In the genomic region with DNA sequence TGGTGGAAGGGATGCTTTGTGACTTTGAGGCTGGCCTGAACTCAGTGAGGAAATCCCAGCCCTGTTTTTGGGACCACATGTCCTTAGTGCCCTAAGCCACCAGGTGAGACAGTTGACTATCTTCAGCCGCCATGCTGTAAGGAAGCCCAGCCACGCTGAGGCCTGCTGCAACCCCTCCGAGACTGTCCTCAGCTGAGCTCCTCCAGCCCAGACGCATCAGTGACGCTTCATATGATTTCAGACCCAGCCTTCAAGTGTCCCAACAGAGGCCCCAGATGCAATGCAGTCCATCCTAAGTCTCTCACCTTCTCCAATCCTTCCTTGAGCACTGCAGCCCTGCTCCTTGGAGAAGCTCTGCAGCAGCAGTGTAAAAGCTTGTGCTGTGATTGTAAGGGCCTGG, we compare ENCODE assay signal across 23 cellular contexts.
"Had no signal": no experiment of that assay in that cellular context is flagged by ENCODE, and none has a peak within 500 bp of the region (broad histone marks: within the 10 kb centered on the region; RNA-seq: fewer than 3 reads in every experiment).

No MANE protein-coding gene starts in this region.

- H3K4me1 Mint-ChIP-seq: central memory CD8-positive, alpha-beta T cell; naive B cell had no signal

- ATAC-seq: activated naive CD4-positive, alpha-beta T cell treated with anti-CD3 and anti-CD28 coated beads, Interleukin-2, amount 50 U/mL, for 72 hours; heart left ventricle had no signal

- H3K27me3 ChIP-seq: body of pancreas, heart left ventricle, tibial nerve had no signal

- H3K4me3 Mint-ChIP-seq: activated CD4-positive, alpha-beta memory T cell treated with anti-CD3 and anti-CD28 coated beads for 36 hours; activated T-helper 1 cell treated with anti-CD3 and anti-CD28 coated beads, Interleukin-12 subunit alpha, Interleukin-12 subunit beta, Interleukin-2, Interleukin-4 antibody, amounts not matched to agents 30 ng/mL and 10 ng/mL and 1 ng/mL, durations not matched to agents 14 hours and 24 hours and 36 hours; central memory CD8-positive, alpha-beta T cell had no signal

- H3K27ac Mint-ChIP-seq: activated CD4-positive, alpha-beta memory T cell treated with anti-CD3 and anti-CD28 coated beads for 36 hours; activated T-helper 1 cell treated with anti-CD3 and anti-CD28 coated beads, Interleukin-12 subunit alpha, Interleukin-12 subunit beta, Interleukin-2, Interleukin-4 antibody, amounts not matched to agents 30 ng/mL and 10 ng/mL and 1 ng/mL, durations not matched to agents 14 hours and 24 hours and 36 hours had no signal

- H3K27me3 Mint-ChIP-seq: activated CD4-positive, alpha-beta memory T cell treated with anti-CD3 and anti-CD28 coated beads for 36 hours; central memory CD8-positive, alpha-beta T cell; naive B cell had no signal

- H3K27ac ChIP-seq: heart left ventricle, left ventricle myocardium inferior, tibial nerve, VCaP had no signal

- H3K4me3 ChIP-seq: body of pancreas, heart left ventricle, left ventricle myocardium inferior, mucosa of descending colon, tibial nerve had no signal

- FAIRE-seq: endometrium, frontal cortex, urothelium cell line had no signal

- DNase-seq: activated CD4-positive, alpha-beta memory T cell treated with anti-CD3 and anti-CD28 coated beads for 36 hours; activated CD4-positive, alpha-beta T cell treated with anti-CD3 and anti-CD28 coated beads for 1 hour; activated gamma-delta T cell treated with Interleukin-2 at 50 U/mL for 16 hours; activated T-cell treated with anti-CD3 and anti-CD28 coated beads for 4 hours; body of pancreas; cortex of kidney; heart left ventricle; kidney glomerular epithelial cell; left ventricle myocardium inferior; mucosa of descending colon; naive B cell; posterior cingulate gyrus; stimulated activated CD4-positive, alpha-beta T cell treated with anti-CD3 and anti-CD28 coated beads, Interleukin-2, amount 100 ng/mL, for 24 hours; stimulated activated naive CD4-positive, alpha-beta T cell treated with Interleukin-2 at 50 U/mL for 16 hours; substantia nigra had no signal

- H3K4me1 ChIP-seq: heart left ventricle, left ventricle myocardium inferior, tibial nerve had no signal
